8 cellular contexts compared by ENCODE assay signal in the genomic region with DNA sequence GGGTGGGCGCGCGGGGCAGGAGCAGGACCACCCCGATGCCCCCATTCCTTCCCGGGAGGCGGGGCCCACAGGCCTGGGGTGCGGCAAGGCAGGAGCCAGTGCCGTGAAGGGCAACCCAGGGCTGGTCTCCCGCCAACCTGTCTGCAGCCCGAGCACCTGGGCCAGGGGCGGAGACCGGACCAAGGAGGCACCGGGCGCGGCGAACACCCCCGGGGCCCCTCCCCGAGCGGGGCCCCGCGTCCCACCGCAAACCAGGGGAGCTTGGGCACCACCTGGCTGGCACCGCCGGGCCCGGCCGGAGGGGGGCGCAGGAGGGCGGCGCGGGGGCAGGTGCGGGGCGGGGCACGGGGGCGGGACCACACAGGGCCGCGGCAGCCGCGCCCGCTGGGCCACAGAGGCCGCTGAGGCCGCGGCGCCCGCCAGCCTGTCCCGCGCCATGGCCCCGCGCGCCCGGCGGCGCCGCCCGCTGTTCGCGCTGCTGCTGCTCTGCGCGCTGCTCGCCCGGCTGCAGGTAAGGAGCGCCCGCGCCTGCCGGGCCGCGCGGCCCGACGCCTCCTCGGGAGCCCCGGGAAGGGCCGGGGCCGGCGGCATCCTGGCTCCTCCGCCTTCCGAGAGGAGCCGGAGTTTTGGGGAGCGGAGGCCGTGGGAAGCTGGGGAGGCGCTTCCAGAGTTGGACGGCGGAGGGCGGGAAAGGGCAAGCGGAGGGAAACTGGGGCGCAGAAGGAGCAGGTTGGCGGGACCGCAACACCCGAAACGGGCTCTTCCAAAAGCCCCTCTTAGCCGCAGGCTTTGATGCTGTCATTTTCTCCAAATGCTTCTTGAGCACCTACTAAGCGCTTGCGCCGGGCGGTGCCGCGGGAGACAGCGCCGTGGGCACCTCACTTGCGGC. TPM values are rescaled to one million over a fixed set of nuclear protein-coding genes. Genes with fewer than 3 reads are reported as not detected.
DNase-seq lines count a peak whose midpoint lies in the region; ATAC-seq and TF ChIP-seq lines count a peak whose summit lies in the region.

A gene (plus strand): TSS at position 394 of the 889 bp plus-strand sequence. CDS start 43 bp downstream, at position 437.

- peaks cover 26% of the 10 kb centered on the region for H3K4me1 Mint-ChIP-seq in CD8-positive, alpha-beta T cell (ENCODE audit: low read depth)
- peaks cover 34% of the 10 kb centered on the region for H3K4me1 Mint-ChIP-seq in activated naive CD8-positive, alpha-beta T cell treated with anti-CD3 and anti-CD28 coated beads, Interleukin-2, amount 10 ng/mL, durations not matched to agents 7 days and 5 days

- H3K27ac Mint-ChIP-seq in CD8-positive, alpha-beta T cell: no peak within 1 kb of the TSS
- peak within 1 kb of the TSS; percentile 44 for H3K27ac Mint-ChIP-seq in activated naive CD8-positive, alpha-beta T cell treated with anti-CD3 and anti-CD28 coated beads, Interleukin-2, amount 10 ng/mL, durations not matched to agents 7 days and 5 days

- peak within 1 kb of the TSS; percentile 80 for H3K4me3 Mint-ChIP-seq in CD8-positive, alpha-beta T cell
- peak within 1 kb of the TSS; percentile 89 for H3K4me3 Mint-ChIP-seq in activated naive CD8-positive, alpha-beta T cell treated with anti-CD3 and anti-CD28 coated beads, Interleukin-2, amount 10 ng/mL, durations not matched to agents 7 days and 5 days

- H3K4me1 ChIP-seq in CD8-positive, alpha-beta T cell (ENCODE audit: insufficient read depth, low read length): peaks cover 24% of the 10 kb centered on the region

- H3K27me3 Mint-ChIP-seq in CD8-positive, alpha-beta T cell (ENCODE audit: low read depth): peaks cover 71% of the 10 kb centered on the region
- peaks cover 53% of the 10 kb centered on the region for H3K27me3 Mint-ChIP-seq in activated naive CD8-positive, alpha-beta T cell treated with anti-CD3 and anti-CD28 coated beads, Interleukin-2, amount 10 ng/mL, durations not matched to agents 7 days and 5 days

- no peaks in the 10 kb centered on the region for H3K9me3 Mint-ChIP-seq in CD8-positive, alpha-beta T cell
- no peaks in the 10 kb centered on the region for H3K9me3 Mint-ChIP-seq in activated naive CD8-positive, alpha-beta T cell treated with anti-CD3 and anti-CD28 coated beads, Interleukin-2, amount 10 ng/mL, durations not matched to agents 7 days and 5 days

- POLR2A ChIA-PET in CD8-positive, alpha-beta T cell (lab: Charles Lee): interaction anchor here (1.6 kb wide), 1 partner anchor 14 kb away, joined by 3 read pairs; no protein-coding TSS in a partner anchor
- POLR2A ChIA-PET in activated naive CD8-positive, alpha-beta T cell treated with anti-CD3 and anti-CD28 coated beads, Interleukin-2, amount 10 ng/mL, durations not matched to agents 7 days and 5 days (lab: Charles Lee): interaction anchor here (0.6 to 1.8 kb wide), 3 partner anchors 96 to 326 kb away, joined by 3 to 8 read pairs (median 3); no protein-coding TSS in a partner anchor

- H3K36me3 Mint-ChIP-seq in CD8-positive, alpha-beta T cell: no peaks in the 10 kb centered on the region
- H3K36me3 Mint-ChIP-seq in activated naive CD8-positive, alpha-beta T cell treated with anti-CD3 and anti-CD28 coated beads, Interleukin-2, amount 10 ng/mL, durations not matched to agents 7 days and 5 days: peaks cover 5% of the 10 kb centered on the region

- CTCF ChIA-PET in CD8-positive, alpha-beta T cell (lab: Charles Lee): interaction anchor here (1.1 kb wide), 1 partner anchor 101 kb away, joined by 3 read pairs; no protein-coding TSS in a partner anchor

- no peaks in the 10 kb centered on the region for H3K9me3 ChIP-seq in CD8-positive, alpha-beta T cell (ENCODE audit: low read length)

- no peak within 1 kb of the TSS for H3K27ac ChIP-seq in CD8-positive, alpha-beta T cell (ENCODE audit: low read depth, low read length)

- peaks cover 27% of the 10 kb centered on the region for H3K27me3 ChIP-seq in CD8-positive, alpha-beta T cell (ENCODE audit: insufficient read depth, low read length)

- peak; percentile 25 for TF ChIP-seq CTCF in CD8-positive, alpha-beta T cell (IDR thresholded peaks at IDR 0.05)

- in situ Hi-C loops in SK-MEL-5 (cut with HindIII; ENCODE audit: low pct_unique_long_range_greater_than_20kb, low sequenced_read_pairs): no loop called here

- peak; percentile 35 to 69 (median 52) for DNase-seq in CD8-positive, alpha-beta T cell
- DNase-seq in SK-MEL-5 (ENCODE audit: low read depth, low spot score): peak; percentile 46
- DNase-seq in activated naive CD8-positive, alpha-beta T cell treated with anti-CD3 and anti-CD28 coated beads, Interleukin-2, amount 10 ng/mL, durations not matched to agents 7 days and 5 days: peak; percentile 85
- peak; percentile 33 to 68 for DNase-seq in stimulated activated CD4-positive, alpha-beta T cell treated with anti-CD3 and anti-CD28 coated beads, Interleukin-15, amount 100 ng/mL, for 1 hour (ENCODE audit: low read depth in 1 of 2, low spot score in 1 of 2)
- DNase-seq in superior temporal gyrus (ENCODE audit: extremely low spot score): no peak

- peak; percentile 90 for ATAC-seq in CD8-positive, alpha-beta T cell
- ATAC-seq in GM19395 (IDR thresholded peaks at IDR 0.05; ENCODE audit: unreplicated experiment) (peak; percentile 65), HG03460 (IDR thresholded peaks at IDR 0.05; ENCODE audit: unreplicated experiment) (peak; percentile 53)
- peak; percentile 66 for ATAC-seq in activated naive CD8-positive, alpha-beta T cell treated with anti-CD3 and anti-CD28 coated beads, Interleukin-2, amount 10 ng/mL, durations not matched to agents 7 days and 5 days (ENCODE audit: low read depth)

- H3K4me3 ChIP-seq in CD8-positive, alpha-beta T cell (ENCODE audit: low read depth, low read length): peak within 1 kb of the TSS; percentile 51
- H3K4me3 ChIP-seq in iPS-11a (ENCODE audit: low read depth, low read length): peak within 1 kb of the TSS; percentile 81

- H3K36me3 ChIP-seq in CD8-positive, alpha-beta T cell (ENCODE audit: insufficient read depth, low read length): no peaks in the 10 kb centered on the region

- intact Hi-C loops in CD8-positive, alpha-beta T cell (cut with DNase I, micrococcal nuclease): loop anchor here (5.0 to 10.0 kb wide), 4 partner anchors 102 to 257 kb away; a partner anchor contains a TSS

RNA-seq across cellular contexts. Expression of the gene that starts here (rescaled TPM):
- total RNA-seq in CD8-positive, alpha-beta T cell: under 1 TPM; 0.03 to 0.28 TPM
- 2.1 and 3.0 TPM in 2 replicates for total RNA-seq in SK-MEL-5 (2014; rRNA removed; shearing (Covaris generic))
- polyA plus RNA-seq in SK-MEL-5 (2015; cell fraction: cytosol; rRNA removed): 3.1 and 10.7 TPM in 2 replicates
- 3.2 and 5.5 TPM in 2 replicates for polyA plus RNA-seq in SK-MEL-5 (2015; cell fraction: nucleus; rRNA removed)
- 1 to 10 TPM; 7.5 to 8.0 TPM for total RNA-seq in activated naive CD8-positive, alpha-beta T cell treated with anti-CD3 and anti-CD28 coated beads, Interleukin-2, amount 10 ng/mL, durations not matched to agents 7 days and 5 days

Comparison
In these comparisons a context has a peak if more than half of its experiments do, and no peak if none do; other contexts are left out.
1. Peak in DNase-seq, ATAC-seq and H3K4me3 ChIP-seq in CD8-positive, alpha-beta T cell; RNA of the gene not detected or under 1 TPM.